Comparison of ENCODE assay signal across 8 cellular contexts in the genomic region with DNA sequence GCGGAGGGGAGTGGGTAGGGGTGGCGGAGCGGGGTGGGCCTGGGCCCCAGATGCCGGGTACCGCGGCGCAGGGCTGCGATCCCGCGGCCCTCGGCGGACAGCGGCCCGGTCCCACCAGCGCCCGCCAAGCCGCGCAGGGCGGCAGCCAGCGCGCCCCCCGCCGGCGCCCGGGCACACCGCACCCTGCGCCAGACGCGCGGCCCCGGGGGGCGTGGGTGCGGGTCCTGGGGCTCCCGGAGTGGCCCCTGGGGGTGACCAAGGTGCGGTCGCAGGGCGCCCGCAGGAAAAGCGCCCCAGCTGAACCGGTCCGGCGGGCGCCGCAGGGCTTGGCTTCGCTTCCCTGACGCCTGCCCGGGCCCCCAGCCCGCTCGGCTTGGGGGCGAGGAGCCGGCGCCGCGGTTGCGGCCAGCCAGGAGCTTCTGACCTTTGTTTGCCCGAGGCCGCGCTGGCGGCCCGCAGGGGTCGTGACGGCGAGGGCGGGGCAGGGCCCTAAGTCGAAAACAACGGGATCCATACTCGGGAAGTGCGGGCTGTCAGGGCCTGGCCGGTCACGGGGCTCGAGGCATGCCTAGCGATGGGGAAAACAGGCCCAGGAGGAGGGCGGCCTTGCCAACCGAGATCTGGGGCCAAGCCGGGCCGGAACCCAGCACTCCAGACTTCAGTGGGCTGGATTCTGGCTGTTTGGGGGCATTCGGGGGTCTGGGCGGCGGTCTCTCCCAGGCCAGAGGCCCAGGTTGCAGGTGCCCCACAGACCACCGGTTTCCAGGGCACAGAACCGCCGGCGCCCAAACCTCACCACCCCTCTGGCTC. TPM values are rescaled to one million over a fixed set of nuclear protein-coding genes. Genes with fewer than 3 reads are reported as not detected.
DNase-seq lines count a peak whose midpoint lies in the region; ATAC-seq and TF ChIP-seq lines count a peak whose summit lies in the region.

No MANE protein-coding gene starts in this region.

- DNase-seq in Ammon's horn (ENCODE audit: low spot score): peak; percentile 37
- DNase-seq in GM13977 (ENCODE audit: low spot score): peak; percentile 17
- peak in 1 of 5 donors; percentile 34 for DNase-seq in heart left ventricle
- no peak for DNase-seq in retinal pigment epithelial cell (ENCODE audit: low read depth)
- DNase-seq in NCI-H446 (lab: John Stamatoyannopoulos, UW): no peak
- DNase-seq in NCI-H1048 (lab: John Stamatoyannopoulos, UW): no peak

- peaks cover under 1 to 45% (median 15%) of the 10 kb centered on the region in 12 donors for H3K4me1 ChIP-seq in heart left ventricle

- ATAC-seq in HG03045 (IDR thresholded peaks at IDR 0.05; ENCODE audit: unreplicated experiment): peak; percentile 32
- peak in 2 of 4 donors; percentile 10 to 30 for ATAC-seq in heart left ventricle

- peak overlapping the region; percentile 78 for H3K4me3 ChIP-seq in WI38 (ENCODE audit: low read depth, low read length)
- peak overlapping the region; percentile 67 to 98 (median 87) for H3K4me3 ChIP-seq in heart left ventricle
- H3K4me3 ChIP-seq in retinal pigment epithelial cell (ENCODE audit: low read length): peak overlapping the region; percentile 39

- intact Hi-C loops in heart left ventricle (cut with DNase I): loop anchor here in 6 of 10 donors (2.0 to 5.0 kb wide), 5 partner anchors 35 to 207 kb away; no protein-coding TSS in a partner anchor

- peaks cover 7 to 19% (median 15%) of the 10 kb centered on the region in 9 donors for H3K27me3 ChIP-seq in heart left ventricle

- H3K9me3 ChIP-seq in heart left ventricle: no peaks in the 10 kb centered on the region

- in situ Hi-C loops in GM13977 (cut with MboI; ENCODE audit: low pct_unique_long_range_greater_than_20kb, low sequenced_read_pairs, unreplicated experiment): no loop called here

- peaks cover 0 to 30% (median 23%) of the 10 kb centered on the region in 9 donors for H3K36me3 ChIP-seq in heart left ventricle

- TF ChIP-seq POLR2A in heart left ventricle (IDR thresholded peaks at IDR 0.05): no peak

- TF ChIP-seq CTCF in GM13977 (IDR thresholded peaks at IDR 0.05; ENCODE audit: extremely low read depth, insufficient read depth, missing control alignments): peak; percentile 58
- no peak for TF ChIP-seq CTCF in WI38 (IDR thresholded peaks at IDR 0.05; ENCODE audit: low read depth, low read length)
- TF ChIP-seq CTCF in heart left ventricle (IDR thresholded peaks at IDR 0.05): peak in 9 of 12 donors; percentile 2 to 48 (median 24)
- TF ChIP-seq CTCF in retinal pigment epithelial cell (conservative IDR thresholded peaks at IDR 0.05; ENCODE audit: low read depth, low read length): no peak

- peak overlapping the region in 6 of 12 donors; percentile 16 to 86 (median 72) for H3K27ac ChIP-seq in heart left ventricle

- WGBS in heart left ventricle, 4 donors: 14 to 43% (median 24%) methylated on average over 28 to 83 of the region's 83 CpGs

RNA-seq across cellular contexts. Expression of gene AP5B1, which starts 0.6 kb away (rescaled TPM):
- total RNA-seq in heart left ventricle: 10 to 100 TPM in 2 of 9 donors, 1 to 10 TPM in 7; 5.4 to 17.7 (median 8.7) TPM
- 1 to 10 TPM; 4.4 to 9.5 TPM for polyA plus RNA-seq in heart left ventricle

RNA-seq across cellular contexts. Expression of gene OVOL1, which starts 5.5 kb away (rescaled TPM):
- not detected for total RNA-seq in heart left ventricle
- not detected for polyA plus RNA-seq in heart left ventricle

RNA-seq across cellular contexts. Expression of gene SNX32, which starts 52.4 kb away (rescaled TPM):
- total RNA-seq in heart left ventricle: under 1 TPM in 4 of 9 donors, not detected in 5; 0.13 to 0.52 (median 0.37) TPM
- polyA plus RNA-seq in heart left ventricle: under 1 TPM; 0.11 to 0.54 TPM

Comparison
In these comparisons a context has a peak if more than half of its experiments do, and no peak if none do; other contexts are left out.
1. DNase-seq: peak in Ammon's horn (single experiment) and GM13977 (single experiment); none in retinal pigment epithelial cell (single experiment), NCI-H446 (0 of 2) and NCI-H1048 (single experiment).
2. CTCF ChIP-seq: peak in GM13977 (single experiment) and heart left ventricle (9 of 12); none in WI38 (single experiment) and retinal pigment epithelial cell (single experiment).
3. Peak in every context shown above with its lines, with median percentiles within 50 percentile points of each other: H3K4me3 ChIP-seq.